Comparison of ENCODE assay signal across 20 cellular contexts in genomic region chr21:38930065-38930464, GRCh38.
DNase-seq lines count a peak whose midpoint lies in the region; ATAC-seq and TF ChIP-seq lines count a peak whose summit lies in the region.
"Had no signal": no experiment of that assay in that cellular context is flagged by ENCODE, and none has a peak within 500 bp of the region (broad histone marks: within the 10 kb centered on the region; RNA-seq: fewer than 3 reads in every experiment).

No MANE protein-coding gene starts in this region.

- H3K9me3 Mint-ChIP-seq in mesothelial cell of epicardium, result peaks cover 11% of the 10 kb centered on the region

- H3K4me3 ChIP-seq in adipocyte (ENCODE audit: low read length) (no peak overlapping the region), upper lobe of right lung (no peak overlapping the region)
- H3K4me3 ChIP-seq: ascending aorta, SJSA1 had no signal

- H3K9ac ChIP-seq in adipocyte (ENCODE audit: low read length), result peak overlapping the region; percentile 5

- in situ Hi-C loops in G401 (cut with HindIII; ENCODE audit: low sequenced_read_pairs), result no loop called here

- H3K27ac ChIP-seq in upper lobe of right lung, result peak overlapping the region; percentile 86
- H3K27ac ChIP-seq: 22Rv1, SJSA1 had no signal

- H3K9me3 ChIP-seq in adipocyte (ENCODE audit: control insufficient read depth, low read length) (peaks cover 4% of the 10 kb centered on the region), upper lobe of right lung (no peaks in the 10 kb centered on the region)
- H3K9me3 ChIP-seq: ascending aorta, SJSA1 had no signal

- no peaks in the 10 kb centered on the region for H3K36me3 Mint-ChIP-seq in mesothelial cell of epicardium
- H3K36me3 Mint-ChIP-seq: CD4-positive, alpha-beta memory T cell; stimulated activated naive B cell treated with anti-CD40 and anti-IgM and Interleukin-4, amounts not matched to agents 10 μg/mL and 1 μg/mL and 100 μg/mL, for 72 hours had no signal

- TF ChIP-seq CTCF in mesothelial cell of epicardium (IDR thresholded peaks at IDR 0.05; ENCODE audit: unreplicated experiment) (no peak), upper lobe of right lung (IDR thresholded peaks at IDR 0.05) (no peak)

- no peak for ATAC-seq in upper lobe of right lung
- ATAC-seq: stimulated activated naive B cell treated with anti-CD40 and anti-IgM and Interleukin-4, amounts not matched to agents 10 μg/mL and 1 μg/mL and 100 μg/mL, for 72 hours had no signal

- peaks cover 29% of the 10 kb centered on the region for H3K4me1 Mint-ChIP-seq in mesothelial cell of epicardium
- H3K4me1 Mint-ChIP-seq: CD4-positive, alpha-beta memory T cell had no signal

- peak overlapping the region; percentile 31 for H3K27ac Mint-ChIP-seq in mesothelial cell of epicardium
- H3K27ac Mint-ChIP-seq: activated CD4-positive, alpha-beta T cell treated with anti-CD3 and anti-CD28 coated beads, Interleukin-2, amount 10 ng/mL, durations not matched to agents 7 days and 5 days; CD4-positive, alpha-beta memory T cell; stimulated activated naive B cell treated with anti-CD40 and anti-IgM and Interleukin-4, amounts not matched to agents 10 μg/mL and 1 μg/mL and 100 μg/mL, for 72 hours had no signal

- intact Hi-C loops in upper lobe of right lung (cut with DNase I), result no loop called here

- H3K36me3 ChIP-seq in adipocyte (ENCODE audit: control insufficient read depth, insufficient read depth, low read length, severe bottlenecking), result no peaks in the 10 kb centered on the region
- H3K36me3 ChIP-seq in upper lobe of right lung, result no peaks in the 10 kb centered on the region
- H3K36me3 ChIP-seq: ascending aorta, SJSA1 had no signal

- no peak overlapping the region for H3K4me3 Mint-ChIP-seq in mesothelial cell of epicardium
- H3K4me3 Mint-ChIP-seq: activated CD4-positive, alpha-beta T cell treated with anti-CD3 and anti-CD28 coated beads, Interleukin-2, amount 10 ng/mL, durations not matched to agents 7 days and 5 days; CD4-positive, alpha-beta memory T cell; stimulated activated naive B cell treated with anti-CD40 and anti-IgM and Interleukin-4, amounts not matched to agents 10 μg/mL and 1 μg/mL and 100 μg/mL, for 72 hours had no signal

- DNase-seq in NCI-H82 (lab: John Stamatoyannopoulos, UW), result peak; percentile 31
- no peak for DNase-seq in NCI-H82 treated with DMSO at 0.1 percent for 48 hours (lab: John Stamatoyannopoulos, UW; ENCODE audit: unreplicated experiment)
- no peak for DNase-seq in adipocyte (ENCODE audit: low read depth)
- no peak for DNase-seq in mesothelial cell of epicardium (ENCODE audit: low spot score in 2 of 2, unreplicated experiment in 2 of 2)
- DNase-seq in upper lobe of right lung, result no peak
- no peak for DNase-seq in G401 (ENCODE audit: low spot score)
- no peak for DNase-seq in kidney glomerular epithelial cell (lab: John Stamatoyannopoulos, UW)
- no peak for DNase-seq in NCI-H1436 treated with DMSO at 0.1 percent for 48 hours (lab: John Stamatoyannopoulos, UW)
- DNase-seq: activated CD4-positive, alpha-beta T cell treated with anti-CD3 and anti-CD28 coated beads, Interleukin-2, amount 10 ng/mL, durations not matched to agents 7 days and 5 days; activated naive CD4-positive, alpha-beta T cell treated with anti-CD3 and anti-CD28 coated beads, Interleukin-2, amount 50 U/mL, for 16 hours; CD4-positive, alpha-beta memory T cell; DMS 273 treated with DMSO at 0.1 percent for 48 hours; NCI-H1417 treated with DMSO at 0.1 percent for 48 hours; NCI-H446 treated with DMSO at 0.1 percent for 48 hours; stimulated activated CD4-positive, alpha-beta T cell treated with anti-CD3 and anti-CD28 coated beads, Interleukin-12 subunit alpha, Interleukin-12 subunit beta, amount 100 ng/mL, for 4 hours; stimulated activated CD4-positive, alpha-beta T cell treated with anti-CD3 and anti-CD28 coated beads, Interleukin-4, amount 100 ng/mL, for 24 hours; stimulated activated naive B cell treated with anti-CD40 and anti-IgM and Interleukin-4, amounts not matched to agents 10 μg/mL and 1 μg/mL and 100 μg/mL, for 72 hours had no signal

- peaks cover 33% of the 10 kb centered on the region for H3K4me1 ChIP-seq in adipocyte (ENCODE audit: control insufficient read depth, insufficient read depth, low read length)
- peaks cover 26% of the 10 kb centered on the region for H3K4me1 ChIP-seq in upper lobe of right lung

- peaks cover 1% of the 10 kb centered on the region for H3K27me3 Mint-ChIP-seq in mesothelial cell of epicardium (ENCODE audit: low read depth)
- H3K27me3 Mint-ChIP-seq: activated CD4-positive, alpha-beta T cell treated with anti-CD3 and anti-CD28 coated beads, Interleukin-2, amount 10 ng/mL, durations not matched to agents 7 days and 5 days had no signal

- no peaks in the 10 kb centered on the region for H3K27me3 ChIP-seq in adipocyte (replicated peaks; ENCODE audit: control insufficient read depth, insufficient read depth, low read length)
- H3K27me3 ChIP-seq in upper lobe of right lung, result no peaks in the 10 kb centered on the region
- H3K27me3 ChIP-seq: ascending aorta, SJSA1 had no signal
